In genomic region chr10:28872592-28873165, GRCh38 we compare ENCODE assay signal across 17 cellular contexts.
"Had no signal": no experiment of that assay in that cellular context is flagged by ENCODE, and none has a peak within 500 bp of the region (broad histone marks: within the 10 kb centered on the region; RNA-seq: fewer than 3 reads in every experiment).

No MANE protein-coding gene starts in this region.

- H3K9me3 ChIP-seq: gastrocnemius medialis, heart right ventricle, ovary, tibial artery had no signal

- H3K4me1 ChIP-seq: gastrocnemius medialis, tibial artery had no signal

- H3K4me3 ChIP-seq: gastrocnemius medialis, heart right ventricle, neural progenitor cell, ovary, tibial artery had no signal

- ATAC-seq: activated CD8-positive, alpha-beta T cell treated with anti-CD3 and anti-CD28 coated beads, Interleukin-2, amount 10 ng/mL, durations not matched to agents 7 days and 5 days; gastrocnemius medialis; heart right ventricle had no signal

- H3K27ac ChIP-seq: brain microvascular endothelial cell, gastrocnemius medialis, heart right ventricle, neural progenitor cell, ovary, tibial artery had no signal

- H3K4me2 ChIP-seq: neural progenitor cell had no signal

- DNase-seq: activated CD4-positive, alpha-beta T cell treated with anti-CD3 and anti-CD28 coated beads, Interleukin-2, amount 10 ng/mL, durations not matched to agents 24 days and 14 days; activated CD4-positive, CD25-positive, alpha-beta regulatory T cell; activated CD8-positive, alpha-beta memory T cell treated with anti-CD3 and anti-CD28 coated beads, Interleukin-2, amount 50 U/mL, for 4 hours; activated CD8-positive, alpha-beta T cell treated with anti-CD3 and anti-CD28 coated beads, Interleukin-2, amount 10 ng/mL, durations not matched to agents 7 days and 5 days; activated effector memory CD4-positive, alpha-beta T cell treated with anti-CD3 and anti-CD28 coated beads, Interleukin-2, amount 50 U/mL, for 16 hours; activated T-cell treated with anti-CD3 and anti-CD28 coated beads, Interleukin-2, amount 50 U/mL, for 48 hours; brain microvascular endothelial cell; effector memory CD4-positive, alpha-beta T cell; gastrocnemius medialis; heart right ventricle; naive B cell; ovary; stimulated activated CD4-positive, alpha-beta T cell treated with anti-CD3 and anti-CD28 coated beads, Interleukin-2, amount 100 ng/mL, for 48 hours; stimulated activated naive CD4-positive, alpha-beta T cell; T-helper 2 cell; tibial artery had no signal

- H2AFZ ChIP-seq: neural progenitor cell had no signal

- H3K36me3 ChIP-seq: brain microvascular endothelial cell, gastrocnemius medialis, heart right ventricle, neural progenitor cell, ovary, tibial artery had no signal

- H3K27me3 ChIP-seq: brain microvascular endothelial cell, gastrocnemius medialis, heart right ventricle, neural progenitor cell, ovary, tibial artery had no signal

- H3K9ac ChIP-seq: neural progenitor cell had no signal
